ENCODE assay signal across 2 cellular contexts in the genomic region with DNA sequence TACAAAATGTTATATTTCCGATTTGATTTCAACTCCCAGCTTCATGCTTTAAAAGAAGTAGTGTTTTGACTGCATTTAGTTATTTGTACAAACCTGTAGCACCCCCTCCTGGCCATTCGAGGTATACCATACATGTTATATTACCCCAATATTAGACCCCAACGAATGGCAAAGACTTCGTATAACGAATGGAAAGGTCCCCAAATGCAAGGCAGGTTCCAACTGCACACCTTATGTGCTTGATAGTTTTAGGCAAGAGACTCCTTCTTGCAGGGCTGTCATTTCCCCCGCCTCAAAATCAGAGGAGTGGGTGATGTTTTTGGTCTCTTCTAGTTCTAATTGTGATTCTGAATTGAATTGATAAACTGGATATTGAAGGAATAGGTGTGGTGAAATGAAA.
TF ChIP-seq lines count a peak whose summit lies in the region.

No MANE protein-coding gene starts in this region.

TF ChIP-seq in IMR-90, 13 proteins besides CTCF, POLR2A, EP300 and RAD21:
- TF ChIP-seq, protein P1, sequence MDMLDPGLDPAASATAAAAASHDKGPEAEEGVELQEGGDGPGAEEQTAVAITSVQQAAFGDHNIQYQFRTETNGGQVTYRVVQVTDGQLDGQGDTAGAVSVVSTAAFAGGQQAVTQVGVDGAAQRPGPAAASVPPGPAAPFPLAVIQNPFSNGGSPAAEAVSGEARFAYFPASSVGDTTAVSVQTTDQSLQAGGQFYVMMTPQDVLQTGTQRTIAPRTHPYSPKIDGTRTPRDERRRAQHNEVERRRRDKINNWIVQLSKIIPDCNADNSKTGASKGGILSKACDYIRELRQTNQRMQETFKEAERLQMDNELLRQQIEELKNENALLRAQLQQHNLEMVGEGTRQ (IDR thresholded peaks at IDR 0.05; ENCODE audit: low read depth, low read length): no peak
- no peak for TF ChIP-seq NFE2L2 (IDR thresholded peaks at IDR 0.05; ENCODE audit: low read depth, low read length)
- no peak for TF ChIP-seq MXI1 (IDR thresholded peaks at IDR 0.05; ENCODE audit: borderline replicate concordance, low read depth, low read length)
- no peak for TF ChIP-seq CHD1 (IDR thresholded peaks at IDR 0.05; ENCODE audit: low read depth, low read length)
- TF ChIP-seq RFX5 (IDR thresholded peaks at IDR 0.05; ENCODE audit: low read depth, low read length): no peak
- TF ChIP-seq MAFK (IDR thresholded peaks at IDR 0.05; ENCODE audit: low read depth, low read length): no peak
- no peak for TF ChIP-seq CEBPB (IDR thresholded peaks at IDR 0.05; ENCODE audit: low read depth, low read length)
- TF ChIP-seq MAZ (IDR thresholded peaks at IDR 0.05; ENCODE audit: borderline replicate concordance, low read depth, low read length): no peak
- TF ChIP-seq, protein P2, sequence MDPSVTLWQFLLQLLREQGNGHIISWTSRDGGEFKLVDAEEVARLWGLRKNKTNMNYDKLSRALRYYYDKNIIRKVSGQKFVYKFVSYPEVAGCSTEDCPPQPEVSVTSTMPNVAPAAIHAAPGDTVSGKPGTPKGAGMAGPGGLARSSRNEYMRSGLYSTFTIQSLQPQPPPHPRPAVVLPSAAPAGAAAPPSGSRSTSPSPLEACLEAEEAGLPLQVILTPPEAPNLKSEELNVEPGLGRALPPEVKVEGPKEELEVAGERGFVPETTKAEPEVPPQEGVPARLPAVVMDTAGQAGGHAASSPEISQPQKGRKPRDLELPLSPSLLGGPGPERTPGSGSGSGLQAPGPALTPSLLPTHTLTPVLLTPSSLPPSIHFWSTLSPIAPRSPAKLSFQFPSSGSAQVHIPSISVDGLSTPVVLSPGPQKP (IDR thresholded peaks at IDR 0.05; ENCODE audit: borderline replicate concordance, low read depth, low read length): no peak
- TF ChIP-seq RCOR1 (IDR thresholded peaks at IDR 0.05; ENCODE audit: insufficient replicate concordance, low read length): no peak
- TF ChIP-seq FOS (IDR thresholded peaks at IDR 0.05; ENCODE audit: low read depth, low read length): no peak
- no peak for TF ChIP-seq BHLHE40 (IDR thresholded peaks at IDR 0.05; ENCODE audit: low read depth, low read length)
- no peak for TF ChIP-seq SMC3 (IDR thresholded peaks at IDR 0.05; ENCODE audit: low read depth, low read length)

TF ChIP-seq in endothelial cell of umbilical vein, 7 proteins besides CTCF, POLR2A, EP300 and RAD21:
- no peak for TF ChIP-seq EZH2 (IDR thresholded peaks at IDR 0.05; ENCODE audit: borderline replicate concordance, low read depth, low read length, severe bottlenecking)
- no peak for TF ChIP-seq GATA2 (IDR thresholded peaks at IDR 0.05; ENCODE audit: insufficient read depth, insufficient read length, low read depth, low read length)
- TF ChIP-seq, protein P3, sequence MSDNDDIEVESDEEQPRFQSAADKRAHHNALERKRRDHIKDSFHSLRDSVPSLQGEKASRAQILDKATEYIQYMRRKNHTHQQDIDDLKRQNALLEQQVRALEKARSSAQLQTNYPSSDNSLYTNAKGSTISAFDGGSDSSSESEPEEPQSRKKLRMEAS (IDR thresholded peaks at IDR 0.05; ENCODE audit: insufficient read depth, insufficient read length): no peak
- no peak for TF ChIP-seq JUN (IDR thresholded peaks at IDR 0.05; ENCODE audit: borderline replicate concordance, insufficient read depth, insufficient read length, low read depth)
- no peak for TF ChIP-seq MYC (IDR thresholded peaks at IDR 0.05; ENCODE audit: low read depth, low read length)
- TF ChIP-seq POLR2AphosphoS5 (IDR thresholded peaks at IDR 0.05; ENCODE audit: insufficient read depth, low read depth, low read length): no peak
- TF ChIP-seq FOS (IDR thresholded peaks at IDR 0.05; ENCODE audit: borderline replicate concordance, insufficient read depth, low read length): no peak
